In genomic region chr16:2147981-2148671, GRCh38 we compare ENCODE assay signal across 8 cellular contexts. TPM values are rescaled to one million over a fixed set of nuclear protein-coding genes. Genes with fewer than 3 reads are reported as not detected.
DNase-seq lines count a peak whose midpoint lies in the region; ATAC-seq, FAIRE-seq and TF ChIP-seq lines count a peak whose summit lies in the region.

Gene RAB26 (plus strand): TSS chr16:2148625. CDS start chr16:2148784, 159 bp downstream.

- peaks cover 6% of the 10 kb centered on the region for H3K36me3 Mint-ChIP-seq in activated naive CD4-positive, alpha-beta T cell treated with anti-CD3 and anti-CD28 coated beads, Interleukin-2, amount 10 ng/mL, durations not matched to agents 7 days and 5 days
- peaks cover 5% of the 10 kb centered on the region for H3K36me3 Mint-ChIP-seq in neural crest cell (ENCODE audit: low read depth)

- no peaks in the 10 kb centered on the region for H3K27me3 ChIP-seq in PC-9 (ENCODE audit: insufficient read depth, low read depth)
- H3K27me3 ChIP-seq in vagina = no peaks in the 10 kb centered on the region

- H3K27ac ChIP-seq in PC-9 (peak within 1 kb of the TSS; percentile 37; the same call in 1 of the 2 replicates), vagina (peak within 1 kb of the TSS; percentile 81)

- intact Hi-C loops in PC-9 (cut with micrococcal nuclease; ENCODE audit: unreplicated experiment) = loop anchor here (2.0 to 10.0 kb wide), 3 partner anchors 56 to 283 kb away; no protein-coding TSS in a partner anchor
- intact Hi-C loops in vagina (cut with DNase I) = no loop called here

- CTCF ChIA-PET in PC-9 (lab: Charles Lee) = interaction anchor here (0.6 to 0.9 kb wide), 2 partner anchors 103 to 125 kb away, joined by 3 to 4 read pairs; no protein-coding TSS in a partner anchor
- CTCF ChIA-PET in activated naive CD4-positive, alpha-beta T cell treated with anti-CD3 and anti-CD28 coated beads, Interleukin-2, amount 10 ng/mL, durations not matched to agents 7 days and 5 days (lab: Charles Lee) = interaction anchor here (0.9 to 2.3 kb wide), 5 partner anchors 7 to 143 kb away, joined by 3 to 10 read pairs (median 6); no protein-coding TSS in a partner anchor

- peak; percentile 75 for DNase-seq in D721Med (ENCODE audit: insufficient read length, low spot score)
- peak; percentile 93 for DNase-seq in HuH-7.5 (ENCODE audit: low spot score)
- DNase-seq in PC-9 = peak; percentile 91 to 98
- DNase-seq in activated naive CD4-positive, alpha-beta T cell treated with anti-CD3 and anti-CD28 coated beads, Interleukin-2, amount 10 ng/mL, durations not matched to agents 7 days and 5 days = peak; percentile 75
- peak; percentile 84 to 86 for DNase-seq in frontal cortex (ENCODE audit: low spot score in 2 of 2)
- DNase-seq in neural crest cell (ENCODE audit: low read depth, low spot score) = peak; percentile 40
- no peak for DNase-seq in vagina (ENCODE audit: extremely low spot score in 2 of 2)

- H4K20me1 ChIP-seq in PC-9 (ENCODE audit: insufficient read depth) = peaks cover 35% of the 10 kb centered on the region

- H3K4me1 Mint-ChIP-seq in activated naive CD4-positive, alpha-beta T cell treated with anti-CD3 and anti-CD28 coated beads, Interleukin-2, amount 10 ng/mL, durations not matched to agents 7 days and 5 days = peaks cover 23% of the 10 kb centered on the region
- peaks cover 23% of the 10 kb centered on the region for H3K4me1 Mint-ChIP-seq in neural crest cell

- H3K9me3 Mint-ChIP-seq in activated naive CD4-positive, alpha-beta T cell treated with anti-CD3 and anti-CD28 coated beads, Interleukin-2, amount 10 ng/mL, durations not matched to agents 7 days and 5 days = no peaks in the 10 kb centered on the region
- no peaks in the 10 kb centered on the region for H3K9me3 Mint-ChIP-seq in neural crest cell

- H3K27ac Mint-ChIP-seq in activated naive CD4-positive, alpha-beta T cell treated with anti-CD3 and anti-CD28 coated beads, Interleukin-2, amount 10 ng/mL, durations not matched to agents 7 days and 5 days = no peak within 1 kb of the TSS
- no peak within 1 kb of the TSS for H3K27ac Mint-ChIP-seq in neural crest cell (ENCODE audit: unreplicated experiment)

- no peaks in the 10 kb centered on the region for H3K9me3 ChIP-seq in PC-9 (ENCODE audit: insufficient read depth, low read depth)
- H3K9me3 ChIP-seq in vagina = no peaks in the 10 kb centered on the region

- peak within 1 kb of the TSS; percentile 33 for H3K4me3 Mint-ChIP-seq in activated naive CD4-positive, alpha-beta T cell treated with anti-CD3 and anti-CD28 coated beads, Interleukin-2, amount 10 ng/mL, durations not matched to agents 7 days and 5 days
- peak within 1 kb of the TSS; percentile 87 for H3K4me3 Mint-ChIP-seq in neural crest cell

- H3F3A ChIP-seq in PC-9 (ENCODE audit: insufficient read depth, low read depth) = peaks cover 47% of the 10 kb centered on the region

- H3K4me1 ChIP-seq in PC-9 (replicated peaks; ENCODE audit: insufficient read depth) (peaks cover 34% of the 10 kb centered on the region), vagina (peaks cover 55% of the 10 kb centered on the region)

- ATAC-seq in HG02885 (IDR thresholded peaks at IDR 0.05; ENCODE audit: poor library complexity, unreplicated experiment) = no peak

- peaks cover 26% of the 10 kb centered on the region for H3K79me2 ChIP-seq in PC-9 (ENCODE audit: low read depth)

- no peak within 1 kb of the TSS for H2AFZ ChIP-seq in PC-9

- H3K9me2 ChIP-seq in PC-9 (ENCODE audit: insufficient read depth) = no peaks in the 10 kb centered on the region

- H3K27me3 Mint-ChIP-seq in activated naive CD4-positive, alpha-beta T cell treated with anti-CD3 and anti-CD28 coated beads, Interleukin-2, amount 10 ng/mL, durations not matched to agents 7 days and 5 days = peaks cover 53% of the 10 kb centered on the region
- peaks cover 7% of the 10 kb centered on the region for H3K27me3 Mint-ChIP-seq in neural crest cell (ENCODE audit: low read depth)

- BruUV-seq in PC-9 (replicated peaks; lab: Mats Ljungman, UMichigan) = no TSS peak

- TF ChIP-seq POLR2A in vagina (IDR thresholded peaks at IDR 0.05) = no peak

- peak within 1 kb of the TSS; percentile 82 for H3K4me2 ChIP-seq in PC-9

- H3K36me3 ChIP-seq in PC-9 (ENCODE audit: low read depth) (peaks cover 10% of the 10 kb centered on the region), vagina (no peaks in the 10 kb centered on the region)

- FAIRE-seq in D721Med (lab: Jason Lieb, UNC) (no peak), frontal cortex (lab: Jason Lieb, UNC) (no peak)

- TF ChIP-seq CTCF in D721Med (IDR thresholded peaks at IDR 0.05; ENCODE audit: insufficient read depth, missing control alignments) (no peak), PC-9 (conservative IDR thresholded peaks at IDR 0.05) (no peak), neural crest cell (conservative IDR thresholded peaks at IDR 0.05) (no peak), vagina (IDR thresholded peaks at IDR 0.05) (no peak)

- H3K4me3 ChIP-seq in PC-9 (peak within 1 kb of the TSS; percentile 68), vagina (peak within 1 kb of the TSS; percentile 45 to 63)

- POLR2A ChIA-PET in PC-9 (lab: Charles Lee; ENCODE audit: unreplicated experiment) = interaction anchor here (0.5 to 0.8 kb wide), 5 partner anchors 10 to 204 kb away, joined by 3 to 5 read pairs (median 4); partner anchors contain the start of gene RPS2

RNA-seq across cellular contexts. Expression of gene RAB26, which starts in this region (rescaled TPM):
- 29.5 and 31.3 TPM in 2 replicates for total RNA-seq in PC-9 (2021)
- 4.1 TPM for total RNA-seq in frontal cortex
- 0.64 and 0.98 TPM in 2 replicates for total RNA-seq in neural crest cell
- 1.5 TPM for total RNA-seq in vagina

Comparison
In these comparisons a context has a peak if more than half of its experiments do, and no peak if none do; other contexts are left out.
1. Peak in DNase-seq in neural crest cell; RNA of the gene not detected or under 1 TPM.
2. DNase-seq: peak in D721Med (single experiment), HuH-7.5 (single experiment), PC-9 (2 of 2), activated naive CD4-positive, alpha-beta T cell treated with anti-CD3 and anti-CD28 coated beads, Interleukin-2, amount 10 ng/mL, durations not matched to agents 7 days and 5 days (single experiment) and frontal cortex (2 of 2); none in vagina (0 of 2).